In the genomic region with DNA sequence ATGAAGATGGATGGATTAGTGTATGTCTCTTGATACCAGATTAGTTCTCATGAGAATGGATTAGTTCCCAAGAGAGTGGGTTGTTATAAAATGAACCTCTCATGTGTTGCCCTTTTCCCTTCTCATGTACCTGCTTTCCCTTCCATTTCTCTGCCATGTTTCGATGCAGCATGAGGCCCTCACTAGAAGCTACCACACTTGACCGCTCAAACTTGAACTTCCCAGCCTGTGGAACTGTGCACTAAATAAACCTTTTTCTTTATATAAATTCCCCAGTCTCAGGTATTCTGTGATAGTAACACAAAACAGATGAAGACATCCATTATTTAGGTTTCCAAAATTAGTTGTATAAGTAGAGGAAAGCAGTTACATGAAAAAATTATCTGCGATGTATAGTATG, we compare ENCODE assay signal across 32 cellular contexts.
"Had no signal": no experiment of that assay in that cellular context is flagged by ENCODE, and none has a peak within 500 bp of the region (broad histone marks: within the 10 kb centered on the region; RNA-seq: fewer than 3 reads in every experiment).

No MANE protein-coding gene starts in this region.

- H3K27ac Mint-ChIP-seq: activated B cell treated with CpG ODN at 0.5 μM for 24 hours; activated CD8-positive, alpha-beta T cell treated with anti-CD3 and anti-CD28 coated beads for 36 hours; activated naive CD4-positive, alpha-beta T cell treated with anti-CD3 and anti-CD28 coated beads for 36 hours; activated naive CD8-positive, alpha-beta T cell treated with anti-CD3 and anti-CD28 coated beads for 36 hours; activated naive CD8-positive, alpha-beta T cell treated with anti-CD3 and anti-CD28 coated beads, Interleukin-2, amount 50 U/mL, for 24 hours; activated T-helper 1 cell treated with anti-CD3 and anti-CD28 coated beads, Interleukin-12 subunit alpha, Interleukin-12 subunit beta, Interleukin-2, Interleukin-4 antibody, amounts not matched to agents 30 ng/mL and 10 ng/mL and 1 ng/mL, durations not matched to agents 14 hours and 24 hours and 36 hours; activated T-helper 2 cell treated with anti-CD3 and anti-CD28 coated beads, Interferon-gamma antibody, Interleukin-2, Interleukin-4, amounts not matched to agents 10 μg/mL and 5 μg/mL and 100 μg/mL, durations not matched to agents 14 hours and 24 hours and 36 hours; T-helper 2 cell treated with Interferon-gamma antibody and Interleukin-4, amounts not matched to agents 5 μg/mL and 100 μg/mL, for 36 hours had no signal

- H3K27me3 Mint-ChIP-seq: activated B cell treated with CpG ODN at 0.5 μM for 24 hours; activated CD8-positive, alpha-beta T cell treated with anti-CD3 and anti-CD28 coated beads for 36 hours; activated naive CD4-positive, alpha-beta T cell treated with anti-CD3 and anti-CD28 coated beads, Interleukin-2, amount 50 U/mL, for 24 hours; activated naive CD8-positive, alpha-beta T cell treated with anti-CD3 and anti-CD28 coated beads for 36 hours; activated naive CD8-positive, alpha-beta T cell treated with anti-CD3 and anti-CD28 coated beads, Interleukin-2, amount 50 U/mL, for 24 hours; T-helper 17 cell had no signal

- H3K27me3 ChIP-seq: body of pancreas, esophagus squamous epithelium, gastroesophageal sphincter had no signal

- ATAC-seq: activated CD4-positive, CD25-positive, alpha-beta regulatory T cell treated with anti-CD3 and anti-CD28 coated beads, Interleukin-2, amount 50 U/mL, for 24 hours; activated CD8-positive, alpha-beta T cell treated with anti-CD3 and anti-CD28 coated beads for 36 hours; activated naive CD8-positive, alpha-beta T cell treated with anti-CD3 and anti-CD28 coated beads, Interleukin-2, amount 50 U/mL, for 24 hours; body of pancreas; gastroesophageal sphincter; T-helper 17 cell had no signal

- DNase-seq: activated B cell treated with CpG ODN at 0.5 μM for 24 hours; activated CD4-positive, alpha-beta T cell treated with anti-CD3 and anti-CD28 coated beads for 48 hours; activated CD4-positive, alpha-beta T cell treated with anti-CD3 and anti-CD28 coated beads, Interleukin-2, amount 50 U/mL, for 1 hour; activated CD4-positive, alpha-beta T cell treated with anti-CD3 and anti-CD28 coated beads, Interleukin-2, amount 50 U/mL, for 48 hours; activated CD8-positive, alpha-beta memory T cell treated with anti-CD3 and anti-CD28 coated beads for 24 hours; activated CD8-positive, alpha-beta T cell treated with anti-CD3 and anti-CD28 coated beads for 36 hours; activated effector memory CD4-positive, alpha-beta T cell treated with anti-CD3 and anti-CD28 coated beads, Interleukin-2, amount 50 U/mL, for 16 hours; activated naive CD4-positive, alpha-beta T cell treated with anti-CD3 and anti-CD28 coated beads for 36 hours; activated naive CD8-positive, alpha-beta T cell treated with anti-CD3 and anti-CD28 coated beads for 36 hours; activated naive CD8-positive, alpha-beta T cell treated with anti-CD3 and anti-CD28 coated beads, Interleukin-2, amount 50 U/mL, for 24 hours; activated T-cell treated with anti-CD3 and anti-CD28 coated beads, Interleukin-2, amount 50 U/mL, for 48 hours; body of pancreas; caudate nucleus; cortex of kidney; dermis blood vessel endothelial cell; effector CD4-positive, alpha-beta T cell; esophagus squamous epithelium; foreskin melanocyte; T-helper 1 cell; T-helper 17 cell; T1000; WERI-Rb-1 had no signal

- H3K36me3 ChIP-seq: gastroesophageal sphincter, WERI-Rb-1 had no signal

- H3K27ac ChIP-seq: body of pancreas, epithelial cell of prostate, esophagus squamous epithelium, gastroesophageal sphincter, WERI-Rb-1 had no signal

- H3K4me3 ChIP-seq: body of pancreas, esophagus squamous epithelium, gastroesophageal sphincter had no signal

- H3K4me3 Mint-ChIP-seq: activated B cell treated with CpG ODN at 0.5 μM for 24 hours; activated CD8-positive, alpha-beta T cell treated with anti-CD3 and anti-CD28 coated beads for 36 hours; activated naive CD4-positive, alpha-beta T cell treated with anti-CD3 and anti-CD28 coated beads for 36 hours; activated naive CD4-positive, alpha-beta T cell treated with anti-CD3 and anti-CD28 coated beads, Interleukin-2, amount 50 U/mL, for 24 hours; activated naive CD8-positive, alpha-beta T cell treated with anti-CD3 and anti-CD28 coated beads for 36 hours; activated naive CD8-positive, alpha-beta T cell treated with anti-CD3 and anti-CD28 coated beads, Interleukin-2, amount 50 U/mL, for 24 hours; activated T-helper 1 cell treated with anti-CD3 and anti-CD28 coated beads, Interleukin-12 subunit alpha, Interleukin-12 subunit beta, Interleukin-2, Interleukin-4 antibody, amounts not matched to agents 30 ng/mL and 10 ng/mL and 1 ng/mL, durations not matched to agents 14 hours and 24 hours and 36 hours; T-helper 2 cell treated with Interferon-gamma antibody and Interleukin-4, amounts not matched to agents 5 μg/mL and 100 μg/mL, for 36 hours had no signal

- FAIRE-seq: colon, endometrium, endothelial cell of umbilical vein had no signal

- H3K9me3 ChIP-seq: gastroesophageal sphincter had no signal
